In the genomic region with DNA sequence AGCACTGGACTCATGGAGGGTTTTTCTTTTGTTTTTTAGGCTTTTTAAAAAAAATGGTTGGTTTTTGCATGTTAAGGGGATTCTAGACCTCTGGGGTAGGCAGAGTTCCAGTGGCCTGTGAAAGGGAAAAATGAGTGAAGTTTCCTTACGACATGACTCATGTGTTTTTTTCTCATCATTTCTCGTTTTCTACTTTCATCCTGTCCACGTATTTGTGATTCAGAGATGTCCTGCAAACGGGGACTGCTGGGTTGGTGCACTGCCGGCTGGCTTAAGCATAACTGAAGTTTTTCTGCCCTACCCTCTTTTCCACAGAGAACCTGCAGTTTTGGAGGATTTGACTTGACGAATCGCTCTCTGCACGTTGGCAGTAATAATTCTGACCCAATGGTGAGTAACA, we compare ENCODE assay signal across 11 cellular contexts.
A peak's percentile ranks its signal among the peaks of the same experiment; 100 is the strongest.
DNase-seq lines count a peak whose midpoint lies in the region; ATAC-seq and TF ChIP-seq lines count a peak whose summit lies in the region.
"Had no signal": no experiment of that assay in that cellular context is flagged by ENCODE, and none has a peak within 500 bp of the region (broad histone marks: within the 10 kb centered on the region; RNA-seq: fewer than 3 reads in every experiment).

No MANE protein-coding gene starts in this region.

- H3K4me3 ChIP-seq in Karpas-422 (ENCODE audit: low read length) (no peak overlapping the region), colonic mucosa (no peak overlapping the region), osteoblast (ENCODE audit: insufficient read depth, low read length) (peak overlapping the region; percentile 64), right lobe of liver (no peak overlapping the region)

- intact Hi-C loops in colonic mucosa (cut with DNase I), result no loop called here
- intact Hi-C loops in right lobe of liver (cut with DNase I), result no loop called here

- H3K4me1 ChIP-seq in Karpas-422 (ENCODE audit: low read length), result peaks cover 38% of the 10 kb centered on the region
- peaks cover 3% of the 10 kb centered on the region for H3K4me1 ChIP-seq in colonic mucosa
- H3K4me1 ChIP-seq in osteoblast (ENCODE audit: insufficient read depth, low read length), result peaks cover 76% of the 10 kb centered on the region
- peaks cover 0 to 4% (median 0%) of the 10 kb centered on the region in 4 donors for H3K4me1 ChIP-seq in right lobe of liver

- H3K27ac Mint-ChIP-seq in T-helper 2 cell treated with Interferon-gamma antibody and Interleukin-4, amounts not matched to agents 5 μg/mL and 100 μg/mL, for 36 hours, result no peak overlapping the region
- H3K27ac Mint-ChIP-seq: dendritic cell treated with granulocyte-macrophage colony-stimulating factor and Interleukin-4, amounts not matched to agents 40 ng/mL and 50 ng/mL, for 4 days; memory B cell had no signal

- no peaks in the 10 kb centered on the region for H3K36me3 ChIP-seq in Karpas-422 (ENCODE audit: insufficient read depth, low read length)
- no peaks in the 10 kb centered on the region for H3K36me3 ChIP-seq in colonic mucosa
- H3K36me3 ChIP-seq in osteoblast (ENCODE audit: insufficient read depth, low read length), result peaks cover 38% of the 10 kb centered on the region
- peaks cover 0 to 15% (median 2%) of the 10 kb centered on the region in 4 donors for H3K36me3 ChIP-seq in right lobe of liver

- no peaks in the 10 kb centered on the region for H3K9me2 ChIP-seq in Karpas-422 (replicated peaks; ENCODE audit: insufficient read depth, low read length)

- H2AFZ ChIP-seq in Karpas-422 (ENCODE audit: low read length) (0 out of 2 replicates have a peak overlapping the region, but pooled peaks have one; percentile 33), osteoblast (ENCODE audit: low read length) (no peak overlapping the region)

- WGBS in right lobe of liver (ENCODE audit: insufficient coverage, low coverage, low lambda C conversion rate, missing lambda C conversion rate), result 82% methylated on average over 6 of the region's 8 CpGs

- H3K27me3 ChIP-seq in Karpas-422 (ENCODE audit: low read length), result no peaks in the 10 kb centered on the region
- no peaks in the 10 kb centered on the region for H3K27me3 ChIP-seq in colonic mucosa
- no peaks in the 10 kb centered on the region for H3K27me3 ChIP-seq in osteoblast (ENCODE audit: insufficient read depth, low read length)
- no peaks in the 10 kb centered on the region for H3K27me3 ChIP-seq in right lobe of liver

- no peaks in the 10 kb centered on the region for H3K79me2 ChIP-seq in Karpas-422 (ENCODE audit: low read length)
- peaks cover 12% of the 10 kb centered on the region for H3K79me2 ChIP-seq in osteoblast (ENCODE audit: insufficient read depth, low read length)

- TF ChIP-seq CTCF in colonic mucosa (IDR thresholded peaks at IDR 0.05), result no peak
- no peak for TF ChIP-seq CTCF in osteoblast (IDR thresholded peaks at IDR 0.05; ENCODE audit: extremely low read depth, low read depth, low read length)
- TF ChIP-seq CTCF in right lobe of liver (IDR thresholded peaks at IDR 0.05), result no peak

- H3K9me3 ChIP-seq in Karpas-422 (ENCODE audit: low read length), result no peaks in the 10 kb centered on the region
- H3K9me3 ChIP-seq in colonic mucosa, result no peaks in the 10 kb centered on the region
- H3K9me3 ChIP-seq in osteoblast (ENCODE audit: low read depth, low read length), result no peaks in the 10 kb centered on the region
- no peaks in the 10 kb centered on the region for H3K9me3 ChIP-seq in right lobe of liver

- ATAC-seq in right lobe of liver, result no peak

- DNase-seq in AG20443 (ENCODE audit: low spot score) (peak; percentile 59), Karpas-422 (no peak), colonic mucosa (no peak), osteoblast (ENCODE audit: insufficient read length, low spot score, missing footprints) (no peak), midbrain (lab: John Stamatoyannopoulos, UW) (no peak), right lobe of liver (no peak), GOT3 (lab: John Stamatoyannopoulos, UW) (no peak)
- DNase-seq in T-helper 2 cell treated with Interferon-gamma antibody and Interleukin-4, amounts not matched to agents 5 μg/mL and 100 μg/mL, for 36 hours (ENCODE audit: low spot score), result no peak

- H3K27ac ChIP-seq in Karpas-422 (ENCODE audit: low read length) (no peak overlapping the region), colonic mucosa (peak overlapping the region; percentile 47), osteoblast (ENCODE audit: low read depth, low read length) (peak overlapping the region; percentile 100), right lobe of liver (peak overlapping the region in 1 of 3 donors; percentile 53)
- H3K27ac ChIP-seq: VCaP had no signal

- no peaks in the 10 kb centered on the region for H3K36me3 Mint-ChIP-seq in T-helper 2 cell treated with Interferon-gamma antibody and Interleukin-4, amounts not matched to agents 5 μg/mL and 100 μg/mL, for 36 hours (ENCODE audit: low read depth)
- H3K36me3 Mint-ChIP-seq: memory B cell had no signal

- no peak overlapping the region for H3K9ac ChIP-seq in Karpas-422 (ENCODE audit: low read length)
- no peak overlapping the region for H3K9ac ChIP-seq in colonic mucosa (ENCODE audit: low read depth in 2 of 2, low read length in 2 of 2)

- H4K20me1 ChIP-seq in Karpas-422 (ENCODE audit: insufficient read depth, low read depth, low read length) (no peaks in the 10 kb centered on the region), osteoblast (ENCODE audit: insufficient read depth, low read length) (no peaks in the 10 kb centered on the region)

- TF ChIP-seq POLR2A in right lobe of liver (IDR thresholded peaks at IDR 0.05), result no peak

- H3K27me3 Mint-ChIP-seq in T-helper 2 cell treated with Interferon-gamma antibody and Interleukin-4, amounts not matched to agents 5 μg/mL and 100 μg/mL, for 36 hours (ENCODE audit: low read depth), result peaks cover 5% of the 10 kb centered on the region
- H3K27me3 Mint-ChIP-seq: dendritic cell treated with granulocyte-macrophage colony-stimulating factor and Interleukin-4, amounts not matched to agents 40 ng/mL and 50 ng/mL, for 4 days had no signal

- H3K4me1 Mint-ChIP-seq in T-helper 2 cell treated with Interferon-gamma antibody and Interleukin-4, amounts not matched to agents 5 μg/mL and 100 μg/mL, for 36 hours (ENCODE audit: low read depth), result no peaks in the 10 kb centered on the region

- H3K4me3 Mint-ChIP-seq in T-helper 2 cell treated with Interferon-gamma antibody and Interleukin-4, amounts not matched to agents 5 μg/mL and 100 μg/mL, for 36 hours, result no peak overlapping the region
- H3K4me3 Mint-ChIP-seq: dendritic cell treated with granulocyte-macrophage colony-stimulating factor and Interleukin-4, amounts not matched to agents 40 ng/mL and 50 ng/mL, for 4 days; memory B cell had no signal

- no peaks in the 10 kb centered on the region for H3K9me3 Mint-ChIP-seq in T-helper 2 cell treated with Interferon-gamma antibody and Interleukin-4, amounts not matched to agents 5 μg/mL and 100 μg/mL, for 36 hours
- H3K9me3 Mint-ChIP-seq: dendritic cell treated with granulocyte-macrophage colony-stimulating factor and Interleukin-4, amounts not matched to agents 40 ng/mL and 50 ng/mL, for 4 days; memory B cell had no signal

- H3K4me2 ChIP-seq in Karpas-422 (ENCODE audit: low read depth, low read length, poor library complexity, severe bottlenecking), result no peak overlapping the region
- peak overlapping the region; percentile 92 for H3K4me2 ChIP-seq in osteoblast (ENCODE audit: insufficient read depth, low read length)
